In the genomic region with DNA sequence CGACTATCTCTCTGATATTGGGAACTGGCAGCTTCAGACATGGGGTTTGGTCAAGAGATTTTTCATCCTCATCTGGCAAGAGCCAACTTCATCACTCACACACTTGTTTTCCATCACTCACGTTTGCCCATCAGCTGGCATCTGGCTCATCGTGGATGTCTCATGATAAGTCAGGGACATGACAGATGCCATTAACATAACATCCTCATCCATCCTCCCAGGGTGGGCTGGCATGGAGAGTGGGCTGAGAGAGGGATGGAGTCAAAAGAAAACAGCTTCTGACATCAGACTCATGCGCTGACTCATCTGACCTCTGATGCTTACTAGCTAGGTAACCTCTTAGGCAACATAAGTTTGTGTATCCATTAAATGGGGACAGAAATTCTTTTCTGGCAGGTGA, we compare ENCODE assay signal across 21 cellular contexts. TPM values are rescaled to one million over a fixed set of nuclear protein-coding genes. Genes with fewer than 3 reads are reported as not detected.
DNase-seq lines count a peak whose midpoint lies in the region; ATAC-seq, FAIRE-seq and TF ChIP-seq lines count a peak whose summit lies in the region.
"Had no signal": no experiment of that assay in that cellular context is flagged by ENCODE, and none has a peak within 500 bp of the region (broad histone marks: within the 10 kb centered on the region; RNA-seq: fewer than 3 reads in every experiment).

No MANE protein-coding gene starts in this region.

- H3K27ac Mint-ChIP-seq in activated CD4-positive, alpha-beta T cell treated with anti-CD3 and anti-CD28 coated beads for 36 hours: no peak overlapping the region
- H3K27ac Mint-ChIP-seq in glutamatergic neuron (ENCODE audit: unreplicated experiment): no peak overlapping the region
- H3K27ac Mint-ChIP-seq in CD8-positive, alpha-beta memory T cell: peak overlapping the region in 1 of 8 donors; percentile 11
- H3K27ac Mint-ChIP-seq: CD4-positive, CD25-positive, alpha-beta regulatory T cell; GM23338; H9 had no signal

- FAIRE-seq in bronchial epithelial cell (lab: Jason Lieb, UNC): peak; percentile 98
- FAIRE-seq: GM12891 had no signal

- intact Hi-C loops in activated CD4-positive, alpha-beta T cell treated with anti-CD3 and anti-CD28 coated beads for 36 hours (cut with DNase I, micrococcal nuclease): no loop called here
- intact Hi-C loops in A673 (cut with micrococcal nuclease; ENCODE audit: unreplicated experiment): no loop called here

- no peak overlapping the region for H3K27ac ChIP-seq in A673 (ENCODE audit: low read depth, low read length, poor library complexity, severe bottlenecking)
- H3K27ac ChIP-seq in CD8-positive, alpha-beta memory T cell (ENCODE audit: low read depth, low read length): no peak overlapping the region
- H3K27ac ChIP-seq: 22Rv1; BLaER1 treated with 17β-estradiol and CSF1 and Interleukin-3, amounts not matched to agents 10 nM and 100 nM had no signal

- no peaks in the 10 kb centered on the region for H3K36me3 Mint-ChIP-seq in activated CD4-positive, alpha-beta T cell treated with anti-CD3 and anti-CD28 coated beads for 36 hours (ENCODE audit: low read depth)
- peaks cover under 1% of the 10 kb centered on the region for H3K36me3 Mint-ChIP-seq in glutamatergic neuron (ENCODE audit: unreplicated experiment)
- no peaks in the 10 kb centered on the region for H3K36me3 Mint-ChIP-seq in CD8-positive, alpha-beta memory T cell
- H3K36me3 Mint-ChIP-seq: CD4-positive, CD25-positive, alpha-beta regulatory T cell had no signal

- H3K4me1 Mint-ChIP-seq in activated CD4-positive, alpha-beta T cell treated with anti-CD3 and anti-CD28 coated beads for 36 hours: peaks cover 15% of the 10 kb centered on the region
- no peaks in the 10 kb centered on the region for H3K4me1 Mint-ChIP-seq in glutamatergic neuron (ENCODE audit: low read depth, unreplicated experiment)
- H3K4me1 Mint-ChIP-seq in CD8-positive, alpha-beta memory T cell: peaks cover 12 to 27% (median 15%) of the 10 kb centered on the region in 3 donors

- no peaks in the 10 kb centered on the region for H3K9me3 ChIP-seq in A673 (ENCODE audit: low read depth, low read length, poor library complexity, severe bottlenecking)
- no peaks in the 10 kb centered on the region for H3K9me3 ChIP-seq in CD8-positive, alpha-beta memory T cell (ENCODE audit: low read length)

- DNase-seq in activated CD4-positive, alpha-beta T cell treated with anti-CD3 and anti-CD28 coated beads for 36 hours: no peak
- no peak for DNase-seq in activated CD4-positive, alpha-beta T cell treated with anti-CD3 and anti-CD28 coated beads, Interleukin-2, amount 50 U/mL, for 48 hours
- DNase-seq in LHCN-M2 (ENCODE audit: low read depth): peak; percentile 10
- peak; percentile 24 for DNase-seq in bronchial epithelial cell (ENCODE audit: low read depth)
- DNase-seq in renal cortical epithelial cell (ENCODE audit: low read depth): peak; percentile 5
- no peak for DNase-seq in A673 (ENCODE audit: low spot score)
- no peak for DNase-seq in glutamatergic neuron
- no peak for DNase-seq in CD8-positive, alpha-beta memory T cell
- DNase-seq: ACHN; Calu3; CD4-positive, CD25-positive, alpha-beta regulatory T cell; DMS 273 treated with DMSO at 0.1 percent for 48 hours; H9; IMR-90 had no signal

- H3K27me3 ChIP-seq in bronchial epithelial cell (ENCODE audit: control insufficient read depth, insufficient read depth, low read length) (peaks cover 46% of the 10 kb centered on the region), A673 (replicated peaks; ENCODE audit: insufficient read depth, low read depth, low read length, poor library complexity) (peaks cover 78% of the 10 kb centered on the region)
- peaks cover 29% of the 10 kb centered on the region for H3K27me3 ChIP-seq in CD8-positive, alpha-beta memory T cell (ENCODE audit: insufficient read depth, low read length, poor library complexity, severe bottlenecking)

- no peaks in the 10 kb centered on the region for H3K36me3 ChIP-seq in bronchial epithelial cell (ENCODE audit: control insufficient read depth, insufficient read depth, low read length)
- H3K36me3 ChIP-seq in A673 (ENCODE audit: insufficient read depth, low read length, poor library complexity, severe bottlenecking): no peaks in the 10 kb centered on the region
- H3K36me3 ChIP-seq in CD8-positive, alpha-beta memory T cell (ENCODE audit: insufficient read depth, low read length): no peaks in the 10 kb centered on the region
- H3K36me3 ChIP-seq: BLaER1 treated with 17β-estradiol and CSF1 and Interleukin-3, amounts not matched to agents 10 nM and 100 nM had no signal

- BruUV-seq in A673 (replicated peaks; lab: Mats Ljungman, UMichigan): no TSS peak

- peaks cover under 1% of the 10 kb centered on the region for H3K9me3 Mint-ChIP-seq in activated CD4-positive, alpha-beta T cell treated with anti-CD3 and anti-CD28 coated beads for 36 hours (ENCODE audit: low read depth)
- H3K9me3 Mint-ChIP-seq in glutamatergic neuron (ENCODE audit: unreplicated experiment): peaks cover 1% of the 10 kb centered on the region
- H3K9me3 Mint-ChIP-seq in CD8-positive, alpha-beta memory T cell: peaks cover 0 to 7% (median 2%) of the 10 kb centered on the region in 5 donors

- peaks cover 41% of the 10 kb centered on the region for H3K27me3 Mint-ChIP-seq in activated CD4-positive, alpha-beta T cell treated with anti-CD3 and anti-CD28 coated beads for 36 hours
- peaks cover 24% of the 10 kb centered on the region for H3K27me3 Mint-ChIP-seq in glutamatergic neuron (ENCODE audit: unreplicated experiment)
- peaks cover 51 to 69% of the 10 kb centered on the region in 2 donors for H3K27me3 Mint-ChIP-seq in CD8-positive, alpha-beta memory T cell

- no peak overlapping the region for H3K4me3 Mint-ChIP-seq in activated CD4-positive, alpha-beta T cell treated with anti-CD3 and anti-CD28 coated beads for 36 hours
- H3K4me3 Mint-ChIP-seq in glutamatergic neuron (ENCODE audit: unreplicated experiment): no peak overlapping the region
- no peak overlapping the region for H3K4me3 Mint-ChIP-seq in CD8-positive, alpha-beta memory T cell
- H3K4me3 Mint-ChIP-seq: CD4-positive, CD25-positive, alpha-beta regulatory T cell; GM23338; H9 had no signal

- POLR2A ChIA-PET in activated CD4-positive, alpha-beta T cell treated with anti-CD3 and anti-CD28 coated beads for 36 hours (lab: Charles Lee): interaction anchor here (0.6 kb wide), 1 partner anchor 713 kb away, joined by 3 read pairs; no protein-coding TSS in a partner anchor
- POLR2A ChIA-PET in A673 (lab: Charles Lee; ENCODE audit: low non-redundant PET): no interaction called here
- POLR2A ChIA-PET in CD8-positive, alpha-beta memory T cell (lab: Charles Lee): no interaction called here

- peak; percentile 53 for ATAC-seq in activated CD4-positive, alpha-beta T cell treated with anti-CD3 and anti-CD28 coated beads for 36 hours
- ATAC-seq: GM23338 had no signal

- no peak for TF ChIP-seq CTCF in bronchial epithelial cell (IDR thresholded peaks at IDR 0.05; ENCODE audit: insufficient read depth, low read length, severe bottlenecking)
- no peak for TF ChIP-seq CTCF in A673 (conservative IDR thresholded peaks at IDR 0.05; ENCODE audit: low read depth, low read length)
- TF ChIP-seq CTCF in glutamatergic neuron (IDR thresholded peaks at IDR 0.05; ENCODE audit: partially characterized antibody, unreplicated experiment): no peak

- no peaks in the 10 kb centered on the region for H3K4me1 ChIP-seq in A673 (ENCODE audit: insufficient read depth, low read length, poor library complexity, severe bottlenecking)
- peaks cover 6% of the 10 kb centered on the region for H3K4me1 ChIP-seq in CD8-positive, alpha-beta memory T cell (ENCODE audit: insufficient read depth, low read length)
- H3K4me1 ChIP-seq: BLaER1 treated with 17β-estradiol and CSF1 and Interleukin-3, amounts not matched to agents 10 nM and 100 nM had no signal

- no peak overlapping the region for H3K4me3 ChIP-seq in bronchial epithelial cell (ENCODE audit: low read depth, low read length)
- no peak overlapping the region for H3K4me3 ChIP-seq in A673 (ENCODE audit: low read depth, low read length, poor library complexity, severe bottlenecking)
- no peak overlapping the region for H3K4me3 ChIP-seq in CD8-positive, alpha-beta memory T cell (ENCODE audit: low read length)
- H3K4me3 ChIP-seq: BLaER1 treated with 17β-estradiol and CSF1 and Interleukin-3, amounts not matched to agents 10 nM and 100 nM; GM23338 had no signal

- CTCF ChIA-PET in activated CD4-positive, alpha-beta T cell treated with anti-CD3 and anti-CD28 coated beads for 36 hours (lab: Charles Lee): interaction anchor here (1.2 kb wide), 1 partner anchor 11 kb away, joined by 3 read pairs; no protein-coding TSS in a partner anchor
- CTCF ChIA-PET in A673 (lab: Charles Lee): no interaction called here
- CTCF ChIA-PET in CD8-positive, alpha-beta memory T cell (lab: Charles Lee): no interaction called here

RNA-seq across cellular contexts. Expression of gene VSX2, which starts 1.8 kb away (rescaled TPM):
- total RNA-seq in activated CD4-positive, alpha-beta T cell treated with anti-CD3 and anti-CD28 coated beads for 36 hours: not detected
- total RNA-seq in LHCN-M2 (2014; rRNA removed): not detected in 2 replicates
- not detected for polyA plus RNA-seq in LHCN-M2 (2012)
- not detected in 2 replicates for total RNA-seq in bronchial epithelial cell
- total RNA-seq in renal cortical epithelial cell: not detected in 2 replicates
- total RNA-seq in A673 (2021): not detected in 2 replicates
- total RNA-seq in glutamatergic neuron (ENCODE audit: unreplicated experiment): not detected
- total RNA-seq in CD8-positive, alpha-beta memory T cell: not detected
- not detected for polyA plus RNA-seq in CD8-positive, alpha-beta memory T cell
- total RNA-seq: Calu3; CD4-positive, CD25-positive, alpha-beta regulatory T cell; Daoy; G401; H9; HT-29; IMR-90 had no signal
- polyA plus RNA-seq: IMR-90 had no signal

Comparison
In these comparisons a context has a peak if more than half of its experiments do, and no peak if none do; other contexts are left out.
1. DNase-seq: peak in LHCN-M2 (single experiment), bronchial epithelial cell (single experiment) and renal cortical epithelial cell (single experiment); none in activated CD4-positive, alpha-beta T cell treated with anti-CD3 and anti-CD28 coated beads for 36 hours (single experiment), activated CD4-positive, alpha-beta T cell treated with anti-CD3 and anti-CD28 coated beads, Interleukin-2, amount 50 U/mL, for 48 hours (0 of 2), A673 (single experiment), glutamatergic neuron (single experiment) and CD8-positive, alpha-beta memory T cell (0 of 5).